Comparison of ENCODE assay signal across 13 cellular contexts in the genomic region with DNA sequence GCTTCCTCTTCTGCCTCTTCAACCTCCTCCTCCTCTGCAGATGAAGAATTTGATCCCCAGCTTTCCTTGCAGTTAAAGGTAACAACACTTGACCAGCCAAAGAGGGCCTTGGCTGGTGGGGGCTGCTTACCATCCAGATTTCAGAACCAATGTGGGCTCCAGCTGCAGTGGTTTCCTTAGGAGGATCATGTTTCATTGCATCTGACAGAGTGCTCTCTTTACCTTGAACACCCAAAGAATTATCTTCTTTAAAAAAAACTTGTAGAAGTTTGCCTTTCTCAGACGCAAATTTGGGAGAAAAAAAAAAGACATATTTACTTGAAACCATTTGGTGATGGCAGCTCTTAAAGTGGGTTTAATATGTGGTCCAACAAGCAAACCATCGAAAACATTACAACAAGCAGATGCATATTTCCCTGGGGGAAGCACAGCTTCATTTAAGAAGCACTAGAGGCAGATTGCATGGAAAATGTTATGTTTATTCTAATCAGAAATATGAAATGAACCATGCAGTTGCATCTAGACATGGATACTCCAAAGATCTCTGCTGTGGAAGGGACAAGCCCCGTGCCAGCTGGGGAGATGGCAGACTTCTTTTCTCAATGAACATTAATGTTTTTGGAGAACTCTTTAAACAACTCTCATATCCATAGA. TPM values are rescaled to one million over a fixed set of nuclear protein-coding genes. Genes with fewer than 3 reads are reported as not detected.
DNase-seq lines count a peak whose midpoint lies in the region; ATAC-seq and TF ChIP-seq lines count a peak whose summit lies in the region.
"Had no signal": no experiment of that assay in that cellular context is flagged by ENCODE, and none has a peak within 500 bp of the region (broad histone marks: within the 10 kb centered on the region; RNA-seq: fewer than 3 reads in every experiment).

No MANE protein-coding gene starts in this region.

- no peaks in the 10 kb centered on the region for H3K23me2 ChIP-seq in H9 (ENCODE audit: insufficient read length, low read depth, low read length, poor library complexity, severe bottlenecking)

- TF ChIP-seq CTCF in H9 (conservative IDR thresholded peaks at IDR 0.05) (no peak), OCI-LY3 (IDR thresholded peaks at IDR 0.05; ENCODE audit: low read depth, low read length) (no peak), osteoblast (IDR thresholded peaks at IDR 0.05; ENCODE audit: extremely low read depth, low read depth, low read length) (no peak), dorsolateral prefrontal cortex (IDR thresholded peaks at IDR 0.05 in 54 of 56, conservative IDR thresholded peaks at IDR 0.05 in 2 of 56; ENCODE audit: low read depth in 1 of 56, partially characterized antibody in 56 of 56) (no peak)

- peaks cover 5% of the 10 kb centered on the region; the same call in 1 of the 2 replicates for H3K4me1 ChIP-seq in H9 (ENCODE audit: insufficient read depth, low read length)
- H3K4me1 ChIP-seq in OCI-LY3 (ENCODE audit: low read length), result peaks cover 41% of the 10 kb centered on the region
- peaks cover 6% of the 10 kb centered on the region for H3K4me1 ChIP-seq in osteoblast (ENCODE audit: insufficient read depth, low read length)

- 0 out of 7 replicates have a peak overlapping the region, but pooled peaks of 1 of the 3 experiments have one; percentile 12 for H3K27ac Mint-ChIP-seq in H9
- H3K27ac Mint-ChIP-seq: activated T-helper 1 cell treated with anti-CD3 and anti-CD28 coated beads, Interleukin-12 subunit alpha, Interleukin-12 subunit beta, Interleukin-2, Interleukin-4 antibody, amounts not matched to agents 30 ng/mL and 10 ng/mL and 1 ng/mL, durations not matched to agents 14 hours and 24 hours and 36 hours had no signal

- no peak overlapping the region for H3K9ac ChIP-seq in H9 (ENCODE audit: extremely low read depth, insufficient read length, low read length)
- peak overlapping the region; percentile 30; the same call in 1 of the 2 replicates for H3K9ac ChIP-seq in OCI-LY3 (ENCODE audit: low read length)

- H3K4me2 ChIP-seq in H9 (ENCODE audit: insufficient read depth, insufficient read length, low read length), result no peak overlapping the region
- peak overlapping the region; percentile 79 for H3K4me2 ChIP-seq in OCI-LY3 (ENCODE audit: low read length)
- no peak overlapping the region for H3K4me2 ChIP-seq in osteoblast (ENCODE audit: insufficient read depth, low read length)

- H3K4me3 ChIP-seq in OCI-LY3 (ENCODE audit: low read length) (peak overlapping the region; percentile 48), osteoblast (ENCODE audit: insufficient read depth, low read length) (no peak overlapping the region), dorsolateral prefrontal cortex (no peak overlapping the region)
- H3K4me3 ChIP-seq: heart left ventricle, upper lobe of left lung had no signal

- H3K9me3 ChIP-seq in H9 (ENCODE audit: control insufficient read depth, low read depth, low read length) (no peaks in the 10 kb centered on the region), OCI-LY3 (ENCODE audit: insufficient read depth, low read length) (peaks cover 17% of the 10 kb centered on the region; the same call in 1 of the 2 replicates), osteoblast (ENCODE audit: low read depth, low read length) (no peaks in the 10 kb centered on the region)

- H4K8ac ChIP-seq in H9 (replicated peaks; ENCODE audit: insufficient read length, low read depth, low read length), result no peak overlapping the region

- no CpG with 5 or more reads among the region's 3 CpGs for WGBS in H9 (ENCODE audit: extremely low coverage, insufficient read length, low lambda C conversion rate)

- no peak for ATAC-seq in GM18858 (IDR thresholded peaks at IDR 0.05; ENCODE audit: unreplicated experiment)
- ATAC-seq in GM19463 (IDR thresholded peaks at IDR 0.05; ENCODE audit: unreplicated experiment), result no peak

- no peak overlapping the region for H4K91ac ChIP-seq in H9 (ENCODE audit: insufficient read length, low read depth, low read length)

- no peak overlapping the region for H2BK15ac ChIP-seq in H9 (ENCODE audit: low read depth, low read length)

- no peak overlapping the region for H2BK120ac ChIP-seq in H9 (ENCODE audit: low read depth, low read length, poor library complexity, severe bottlenecking)

- H3K18ac ChIP-seq in H9 (ENCODE audit: insufficient read length, low read depth, low read length), result no peak overlapping the region

- H2BK20ac ChIP-seq in H9 (ENCODE audit: low read depth, low read length, poor library complexity, severe bottlenecking), result no peak overlapping the region

- H3K79me2 ChIP-seq in H9 (ENCODE audit: insufficient read depth, low read length) (no peaks in the 10 kb centered on the region), OCI-LY3 (ENCODE audit: low read length) (no peaks in the 10 kb centered on the region), osteoblast (ENCODE audit: insufficient read depth, low read length) (no peaks in the 10 kb centered on the region)

- H2BK5ac ChIP-seq in H9 (ENCODE audit: insufficient read length, low read length), result no peak overlapping the region

- H4K20me1 ChIP-seq in H9 (ENCODE audit: control insufficient read depth, insufficient read depth, insufficient read length) (no peaks in the 10 kb centered on the region), OCI-LY3 (ENCODE audit: insufficient read depth, low read length) (no peaks in the 10 kb centered on the region), osteoblast (ENCODE audit: insufficient read depth, low read length) (no peaks in the 10 kb centered on the region)

- DNase-seq in H9 (no peak), NCI-H1436 (lab: John Stamatoyannopoulos, UW) (peak; percentile 52), osteoblast (ENCODE audit: insufficient read length, low spot score, missing footprints) (peak; percentile 10), NCI-H2227 (lab: John Stamatoyannopoulos, UW; ENCODE audit: unreplicated experiment) (no peak), dorsolateral prefrontal cortex (no peak)
- DNase-seq: activated CD4-positive, alpha-beta T cell treated with anti-CD3 and anti-CD28 coated beads for 1 hour; effector CD8-positive, alpha-beta T cell; heart left ventricle; upper lobe of left lung had no signal

- H3K27me3 Mint-ChIP-seq in H9 (ENCODE audit: low read depth), result no peaks in the 10 kb centered on the region

- H3K4me3 Mint-ChIP-seq in H9, result no peak overlapping the region; a peak in 1 of 5 replicates
- H3K4me3 Mint-ChIP-seq: activated T-helper 1 cell treated with anti-CD3 and anti-CD28 coated beads, Interleukin-12 subunit alpha, Interleukin-12 subunit beta, Interleukin-2, Interleukin-4 antibody, amounts not matched to agents 30 ng/mL and 10 ng/mL and 1 ng/mL, durations not matched to agents 14 hours and 24 hours and 36 hours had no signal

- H2BK12ac ChIP-seq in H9 (ENCODE audit: insufficient read length, low read depth, low read length), result no peak overlapping the region

- no peak overlapping the region for H3K14ac ChIP-seq in H9 (ENCODE audit: insufficient read depth, low read length)

- H3K4ac ChIP-seq in H9 (ENCODE audit: low read depth, low read length), result no peak overlapping the region

- intact Hi-C loops in dorsolateral prefrontal cortex (cut with DNase I), result loop anchor here in 1 of 2 donors (10.0 kb wide), 1 partner anchor 355 kb away; the partner anchor contains the start of gene TEAD1

- no peaks in the 10 kb centered on the region for H3K79me1 ChIP-seq in H9 (ENCODE audit: insufficient read depth, low read depth, low read length, poor library complexity, severe bottlenecking)

- H3K36me3 ChIP-seq in OCI-LY3 (replicated peaks; ENCODE audit: low read depth, low read length) (peaks cover 13% of the 10 kb centered on the region), osteoblast (ENCODE audit: insufficient read depth, low read length) (no peaks in the 10 kb centered on the region)
- H3K36me3 ChIP-seq: heart left ventricle had no signal

- peaks cover 0 to 17% (median 9%) of the 10 kb centered on the region in 3 experiments; a peak in 6 of 7 replicates for H3K36me3 Mint-ChIP-seq in H9 (ENCODE audit: insufficient read depth in 1 of 3, low read depth in 3 of 3)

- H4K5ac ChIP-seq in H9 (ENCODE audit: insufficient read length, low read depth, low read length), result no peak overlapping the region

- H3K4me1 Mint-ChIP-seq in H9, result peaks cover 24 to 26% of the 10 kb centered on the region in 2 experiments

- H2AFZ ChIP-seq in H9 (ENCODE audit: low read length) (peak overlapping the region; percentile 15), OCI-LY3 (ENCODE audit: low read depth, low read length) (no peak overlapping the region), osteoblast (ENCODE audit: low read length) (no peak overlapping the region)

- peaks cover 22% of the 10 kb centered on the region in 2 experiments for H3K9me3 Mint-ChIP-seq in H9

- H3K27me3 ChIP-seq in H9 (ENCODE audit: insufficient read depth, low read length) (0 out of 2 replicates have a peak, but pooled peaks cover 2% of the 10 kb centered on the region), OCI-LY3 (ENCODE audit: low read depth, low read length) (no peaks in the 10 kb centered on the region), osteoblast (ENCODE audit: insufficient read depth, low read length) (no peaks in the 10 kb centered on the region), dorsolateral prefrontal cortex (peaks cover 0 to 24% (median 0%) of the 10 kb centered on the region in 45 donors)
- H3K27me3 ChIP-seq: heart left ventricle, upper lobe of left lung had no signal

- H3K23ac ChIP-seq in H9 (ENCODE audit: insufficient read length, low read depth, low read length), result no peak overlapping the region

- no peak overlapping the region for H3K56ac ChIP-seq in H9 (ENCODE audit: insufficient read length, low read depth, low read length)

- no peak overlapping the region for H2AK5ac ChIP-seq in H9 (ENCODE audit: insufficient read length, low read length)

- no peak overlapping the region for H3T11ph ChIP-seq in H9 (ENCODE audit: low read length)

- H3K27ac ChIP-seq in H9 (ENCODE audit: insufficient read length, low read depth, low read length) (no peak overlapping the region), OCI-LY3 (ENCODE audit: low read length) (peak overlapping the region; percentile 91), osteoblast (ENCODE audit: low read depth, low read length) (no peak overlapping the region), dorsolateral prefrontal cortex (no peak overlapping the region)
- H3K27ac ChIP-seq: upper lobe of left lung had no signal

RNA-seq across cellular contexts. Expression of gene PARVA, which starts 57.5 kb away (rescaled TPM):
- total RNA-seq in H9 (2021) (18.1 and 21.8 TPM in 2 replicates), osteoblast (74.9 and 83.7 TPM in 2 replicates), dorsolateral prefrontal cortex (10 to 100 TPM; 17.1 to 74.0 (median 37.2) TPM)
- total RNA-seq: activated T-helper 1 cell treated with anti-CD3 and anti-CD28 coated beads, Interleukin-12 subunit alpha, Interleukin-12 subunit beta, Interleukin-2, Interleukin-4 antibody, amounts not matched to agents 30 ng/mL and 10 ng/mL and 1 ng/mL, durations not matched to agents 14 hours and 24 hours and 36 hours had no signal

Comparison
In these comparisons a context has a peak if more than half of its experiments do, and no peak if none do; other contexts are left out.
1. DNase-seq: peak in NCI-H1436 (single experiment) and osteoblast (single experiment); none in H9 (single experiment), NCI-H2227 (single experiment) and dorsolateral prefrontal cortex (0 of 10).